In the genomic region with DNA sequence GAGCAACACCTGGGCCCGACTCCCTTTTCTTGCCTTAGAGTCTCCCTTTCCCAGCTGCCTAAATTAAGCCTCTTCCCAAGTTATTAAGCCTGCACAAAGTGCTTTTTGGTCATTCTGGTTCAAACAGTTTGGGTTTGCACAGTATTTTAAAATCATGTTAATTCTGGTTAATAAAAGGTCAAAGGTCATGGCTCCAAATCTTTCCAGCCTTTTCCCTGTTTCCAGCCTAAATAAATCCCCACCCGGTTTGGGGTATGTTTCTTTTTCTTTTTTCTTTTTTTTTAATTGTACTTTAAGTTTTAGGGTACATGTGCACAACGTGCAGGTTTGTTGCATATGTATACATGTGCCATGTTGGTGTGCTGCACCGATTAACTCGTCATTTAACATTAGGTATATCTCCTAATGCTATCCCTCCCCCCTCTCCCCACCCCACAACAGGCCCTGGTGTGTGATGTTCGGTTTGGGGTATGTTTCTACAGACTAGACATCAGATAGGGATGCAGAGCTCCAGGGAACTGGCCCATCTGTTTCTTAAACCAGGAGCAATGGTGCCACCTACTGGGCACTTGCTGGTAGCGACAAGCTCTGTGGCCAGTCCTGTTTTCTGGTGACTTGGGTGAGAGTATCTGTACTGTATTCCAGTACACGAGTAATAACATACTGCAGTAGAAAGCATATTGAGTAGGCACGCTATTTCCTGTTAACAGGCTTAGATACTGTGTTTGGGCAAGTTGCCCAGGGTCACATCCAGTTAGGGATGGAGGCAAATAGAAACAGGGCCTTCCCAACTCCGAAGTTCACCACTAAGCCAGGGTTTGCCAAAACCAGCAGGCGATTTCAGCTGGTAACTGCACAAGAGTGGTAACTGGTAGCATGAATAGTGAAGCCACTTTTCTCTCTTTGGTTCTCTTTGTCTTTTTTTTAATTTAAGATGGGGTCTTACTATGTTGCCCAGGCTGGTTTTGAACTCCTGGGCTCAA, we compare ENCODE assay signal across 8 cellular contexts.
DNase-seq lines count a peak whose midpoint lies in the region; ATAC-seq and TF ChIP-seq lines count a peak whose summit lies in the region.

No MANE protein-coding gene starts in this region.

- H3K27ac ChIP-seq in MM.1S (ENCODE audit: low read length) (no peak overlapping the region), SK-N-MC (no peak overlapping the region), ovary (no peak overlapping the region), tibial nerve (peak overlapping the region in 2 of 4 donors; percentile 79 to 82)

- TF ChIP-seq CTCF in MM.1S (IDR thresholded peaks at IDR 0.05; ENCODE audit: low read length): peak; percentile 82
- TF ChIP-seq CTCF in ovary (IDR thresholded peaks at IDR 0.05): peak; percentile 73 to 83 (median 77)
- TF ChIP-seq CTCF in tibial nerve (IDR thresholded peaks at IDR 0.05): peak; percentile 76 to 90 (median 85)

- no peaks in the 10 kb centered on the region for H3K4me1 ChIP-seq in MM.1S (ENCODE audit: low read length)
- H3K4me1 ChIP-seq in ovary (ENCODE audit: insufficient read depth): peaks cover 8% of the 10 kb centered on the region
- H3K4me1 ChIP-seq in tibial nerve: peaks cover 0 to 55% (median 36%) of the 10 kb centered on the region in 4 donors

- DNase-seq in C1 segment of cervical spinal cord (lab: John Stamatoyannopoulos, UW) (peak in 12 of 14 donors; percentile 38 to 83 (median 68)), MM.1S (peak; percentile 85), SK-N-MC (ENCODE audit: low read depth, low spot score) (peak; percentile 42), globus pallidus (ENCODE audit: low spot score) (peak; percentile 89), ovary (peak; percentile 82 to 90 (median 87)), tibial nerve (ENCODE audit: low spot score in 2 of 2) (peak; percentile 80 to 94)
- DNase-seq in activated naive CD4-positive, alpha-beta T cell treated with Interleukin-2 at 50 U/mL for 16 hours: peak; percentile 82

- H3K9ac ChIP-seq in MM.1S (ENCODE audit: low read length): no peak overlapping the region
- no peak overlapping the region for H3K9ac ChIP-seq in SK-N-MC (ENCODE audit: insufficient read length)

- no peaks in the 10 kb centered on the region for H4K20me1 ChIP-seq in MM.1S (ENCODE audit: insufficient read depth, low read length)

- 21 to 31% (median 27%) methylated on average over 11 of the region's 11 CpGs for WGBS in ovary, 3 donors
- 25 to 33% methylated on average over 11 of the region's 11 CpGs for WGBS in tibial nerve, 2 donors

- H3K27me3 ChIP-seq in MM.1S (replicated peaks; ENCODE audit: insufficient read depth, low read length) (no peaks in the 10 kb centered on the region), ovary (no peaks in the 10 kb centered on the region), tibial nerve (no peaks in the 10 kb centered on the region)

- TF ChIP-seq POLR2A in ovary (IDR thresholded peaks at IDR 0.05): no peak
- no peak for TF ChIP-seq POLR2A in tibial nerve (IDR thresholded peaks at IDR 0.05)

- H3K36me3 ChIP-seq in MM.1S (replicated peaks; ENCODE audit: insufficient read depth, low read length): no peaks in the 10 kb centered on the region
- H3K36me3 ChIP-seq in SK-N-MC (ENCODE audit: insufficient read depth, low read length): no peaks in the 10 kb centered on the region
- no peaks in the 10 kb centered on the region for H3K36me3 ChIP-seq in ovary
- no peaks in the 10 kb centered on the region for H3K36me3 ChIP-seq in tibial nerve

- H3K4me2 ChIP-seq in MM.1S (ENCODE audit: low read depth, low read length): no peak overlapping the region

- peak; percentile 65 for ATAC-seq in GM19463 (IDR thresholded peaks at IDR 0.05; ENCODE audit: unreplicated experiment)

- no peaks in the 10 kb centered on the region for H3K9me3 ChIP-seq in MM.1S (replicated peaks; ENCODE audit: insufficient read depth, low read length)
- no peaks in the 10 kb centered on the region for H3K9me3 ChIP-seq in SK-N-MC (ENCODE audit: low read depth, low read length)
- H3K9me3 ChIP-seq in ovary: no peaks in the 10 kb centered on the region
- no peaks in the 10 kb centered on the region for H3K9me3 ChIP-seq in tibial nerve

- H3K4me3 ChIP-seq in MM.1S (ENCODE audit: low read length) (no peak overlapping the region), SK-N-MC (no peak overlapping the region), ovary (no peak overlapping the region), tibial nerve (no peak overlapping the region)

- H2AFZ ChIP-seq in MM.1S (ENCODE audit: low read length): no peak overlapping the region

- H3K79me2 ChIP-seq in MM.1S (ENCODE audit: low read length): no peaks in the 10 kb centered on the region

- no peaks in the 10 kb centered on the region for H3F3A ChIP-seq in MM.1S (ENCODE audit: insufficient read depth, low read length)

- intact Hi-C loops in ovary (cut with DNase I): loop anchor here (5.0 to 10.0 kb wide), 5 partner anchors 76 to 349 kb away; partner anchors contain the start of genes ACTR1A (in 1 of the 4), NFKB2 (in 1 of the 4) and SUFU (in 1 of the 4)

- no peak for TF ChIP-seq EP300 in ovary (IDR thresholded peaks at IDR 0.05)
- no peak for TF ChIP-seq EP300 in tibial nerve (IDR thresholded peaks at IDR 0.05)

- H3K9me2 ChIP-seq in MM.1S (replicated peaks; ENCODE audit: insufficient read depth, low read length): no peaks in the 10 kb centered on the region
